ENCODE assay signal across 1 cellular context in genomic region chr1:196678510-196678884, GRCh38.
TF ChIP-seq lines count a peak whose summit lies in the region.

No MANE protein-coding gene starts in this region.

TF ChIP-seq in H1, 55 proteins besides CTCF, POLR2A, EP300 and RAD21:
- TF ChIP-seq ASH2L (IDR thresholded peaks at IDR 0.05; ENCODE audit: low read length) (no peak), SP2 (IDR thresholded peaks at IDR 0.05; ENCODE audit: low read length) (no peak), SUZ12 (IDR thresholded peaks at IDR 0.05; ENCODE audit: low read length) (no peak)
- TF ChIP-seq, protein P1, sequence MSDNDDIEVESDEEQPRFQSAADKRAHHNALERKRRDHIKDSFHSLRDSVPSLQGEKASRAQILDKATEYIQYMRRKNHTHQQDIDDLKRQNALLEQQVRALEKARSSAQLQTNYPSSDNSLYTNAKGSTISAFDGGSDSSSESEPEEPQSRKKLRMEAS (IDR thresholded peaks at IDR 0.05), result no peak
